10 cellular contexts compared by ENCODE assay signal in genomic region chr1:244012232-244012631, GRCh38. TPM values are rescaled to one million over a fixed set of nuclear protein-coding genes. Genes with fewer than 3 reads are reported as not detected.
DNase-seq lines count a peak whose midpoint lies in the region; ATAC-seq and TF ChIP-seq lines count a peak whose summit lies in the region.
"Had no signal": no experiment of that assay in that cellular context is flagged by ENCODE, and none has a peak within 500 bp of the region (broad histone marks: within the 10 kb centered on the region; RNA-seq: fewer than 3 reads in every experiment).

No MANE protein-coding gene starts in this region.

- H3K4me3 ChIP-seq in AG10803 (ENCODE audit: low read length) = no peak overlapping the region
- no peak overlapping the region for H3K4me3 ChIP-seq in LNCaP clone FGC (ENCODE audit: low read depth, low read length)
- no peak overlapping the region for H3K4me3 ChIP-seq in choroid plexus epithelial cell (ENCODE audit: low read depth, low read length)

- intact Hi-C loops in posterior vena cava (cut with DNase I) = no loop called here

- DNase-seq in AG10803 (ENCODE audit: low read depth) (peak; percentile 49), LNCaP clone FGC (ENCODE audit: low read depth) (peak; percentile 10), choroid plexus epithelial cell (ENCODE audit: low read depth) (peak; percentile 60), lung microvascular endothelial cell (ENCODE audit: low read depth in 2 of 2) (peak; percentile 51 to 70), cerebellar cortex (ENCODE audit: low spot score) (no peak), HUDEP-2 (lab: John Stamatoyannopoulos, UW; ENCODE audit: unreplicated experiment in 76 of 76) (no peak), posterior vena cava (ENCODE audit: low spot score) (no peak)
- DNase-seq: NCI-H524; stimulated activated CD4-positive, alpha-beta T cell treated with anti-CD3 and anti-CD28 coated beads, Interleukin-2, amount 100 ng/mL, for 24 hours had no signal

- TF ChIP-seq CTCF in AG10803 (conservative IDR thresholded peaks at IDR 0.05; ENCODE audit: low read length) (no peak), LNCaP clone FGC (IDR thresholded peaks at IDR 0.05; ENCODE audit: control insufficient read depth, extremely low read depth, insufficient read depth) (no peak), choroid plexus epithelial cell (conservative IDR thresholded peaks at IDR 0.05; ENCODE audit: low read depth, low read length) (no peak)

- ATAC-seq in GM19328 (IDR thresholded peaks at IDR 0.05; ENCODE audit: unreplicated experiment) = no peak

RNA-seq across cellular contexts. Expression of gene ZBTB18, which starts 38.9 kb away (rescaled TPM):
- total RNA-seq in lung microvascular endothelial cell (11.8 and 13.9 TPM in 2 replicates), posterior vena cava (10 to 100 TPM in 1 of 2 donors, 1 to 10 TPM in 1; 8.8 to 11.7 TPM)

Comparison
In these comparisons a context has a peak if more than half of its experiments do, and no peak if none do; other contexts are left out.
1. DNase-seq: peak in AG10803 (single experiment), LNCaP clone FGC (single experiment), choroid plexus epithelial cell (single experiment) and lung microvascular endothelial cell (2 of 2); none in cerebellar cortex (single experiment), HUDEP-2 (0 of 76) and posterior vena cava (single experiment).